Comparison of ENCODE assay signal across 1 cellular context in genomic region chr11:8810331-8811301, GRCh38.
TF ChIP-seq lines count a peak whose summit lies in the region.

No MANE protein-coding gene starts in this region.

TF ChIP-seq in HepG2, 621 proteins besides CTCF, POLR2A, EP300 and RAD21 (continued from another document):
- TF ChIP-seq ARID5B (CRISPR knock-in tag; IDR thresholded peaks at IDR 0.05) = peak; percentile 11; the same call in 1 of the 2 replicates
- no peak for TF ChIP-seq DDIT3 (CRISPR knock-in tag; IDR thresholded peaks at IDR 0.05)
- TF ChIP-seq MED1 (CRISPR knock-in tag; IDR thresholded peaks at IDR 0.05) = 0 out of 2 replicates have a peak, but pooled peaks have one; percentile 8
- no peak for TF ChIP-seq ZNF614 (CRISPR knock-in tag; IDR thresholded peaks at IDR 0.05; ENCODE audit: borderline replicate concordance)
- TF ChIP-seq THYN1 (CRISPR knock-in tag; IDR thresholded peaks at IDR 0.05; ENCODE audit: borderline replicate concordance, low read depth) = no peak
- TF ChIP-seq GMEB1 (CRISPR knock-in tag; IDR thresholded peaks at IDR 0.05; ENCODE audit: borderline replicate concordance) = 0 out of 2 replicates have a peak, but pooled peaks have one; percentile 35
- TF ChIP-seq DNMT1 (CRISPR knock-in tag; IDR thresholded peaks at IDR 0.05) = no peak
- no peak for TF ChIP-seq ZNF672 (CRISPR knock-in tag; IDR thresholded peaks at IDR 0.05)
- no peak for TF ChIP-seq ZNF33B (CRISPR knock-in tag; IDR thresholded peaks at IDR 0.05)
- no peak for TF ChIP-seq CBX1 (IDR thresholded peaks at IDR 0.05; ENCODE audit: low read depth)
- TF ChIP-seq RBM39 (IDR thresholded peaks at IDR 0.05; ENCODE audit: low read depth, low read length, poor library complexity, severe bottlenecking) = no peak
- TF ChIP-seq ZNF879 (CRISPR knock-in tag; IDR thresholded peaks at IDR 0.05) = 0 out of 2 replicates have a peak, but pooled peaks have one; percentile 44
- TF ChIP-seq FOXM1 (CRISPR knock-in tag; IDR thresholded peaks at IDR 0.05) = no peak
- TF ChIP-seq MLLT10 (CRISPR knock-in tag; IDR thresholded peaks at IDR 0.05) = no peak
- TF ChIP-seq FOSL2 (CRISPR knock-in tag; IDR thresholded peaks at IDR 0.05) = no peak
